8 cellular contexts compared by ENCODE assay signal in genomic region chr5:95959964-95960801, GRCh38. TPM values are rescaled to one million over a fixed set of nuclear protein-coding genes. Genes with fewer than 3 reads are reported as not detected.
DNase-seq lines count a peak whose midpoint lies in the region; ATAC-seq and TF ChIP-seq lines count a peak whose summit lies in the region.

No MANE protein-coding gene starts in this region.

- H3K27me3 ChIP-seq in PC-3 (ENCODE audit: low read length) (no peaks in the 10 kb centered on the region), lung (ENCODE audit: control insufficient read depth, insufficient read depth) (no peaks in the 10 kb centered on the region), thyroid gland (no peaks in the 10 kb centered on the region)

- WGBS in lung, 2 donors = 15 to 25% methylated on average over 35 of the region's 35 CpGs
- 7 to 15% methylated on average over 25 to 35 of the region's 35 CpGs for WGBS in thyroid gland, 2 donors

- CTCF ChIA-PET in PC-3 (lab: Charles Lee) = interaction anchor here (0.5 to 0.6 kb wide), 2 partner anchors 295 to 380 kb away, joined by 3 read pairs; no protein-coding TSS in a partner anchor

- no peaks in the 10 kb centered on the region for H3K9me2 ChIP-seq in PC-3 (replicated peaks; ENCODE audit: low read length)

- peak overlapping the region; percentile 71 for H3K27ac ChIP-seq in PC-3 (ENCODE audit: low read length)
- peak overlapping the region; percentile 98 to 99 for H3K27ac ChIP-seq in lung (ENCODE audit: low read depth in 1 of 2, low read length in 1 of 2)
- peak overlapping the region; percentile 99 to 100 (median 99) for H3K27ac ChIP-seq in thyroid gland

- peak; percentile 15 for DNase-seq in SHP77 treated with DMSO at 0.1 percent for 48 hours (lab: John Stamatoyannopoulos, UW)
- DNase-seq in SHP77 (lab: John Stamatoyannopoulos, UW) = no peak
- no peak for DNase-seq in PC-3
- DNase-seq in dermis microvascular lymphatic vessel endothelial cell (ENCODE audit: low read depth in 2 of 2) = peak; percentile 22 to 61
- DNase-seq in lung (ENCODE audit: low spot score) = no peak
- DNase-seq in thyroid gland = peak in 1 of 2 donors; percentile 9

- TF ChIP-seq POLR2A in thyroid gland (IDR thresholded peaks at IDR 0.05) (no peak), GM18505 (IDR thresholded peaks at IDR 0.05; ENCODE audit: borderline replicate concordance, extremely low read depth, insufficient read depth, insufficient read length) (no peak)

- H3K79me2 ChIP-seq in PC-3 (ENCODE audit: low read length) = peaks cover 72% of the 10 kb centered on the region

- H3K36me3 ChIP-seq in PC-3 (ENCODE audit: low read depth, low read length) (peaks cover 10% of the 10 kb centered on the region), lung (ENCODE audit: control insufficient read depth in 2 of 2, insufficient read depth in 2 of 2, low read length in 2 of 2) (no peaks in the 10 kb centered on the region), thyroid gland (no peaks in the 10 kb centered on the region)

- BruUV-seq in PC-3 (replicated peaks; lab: Mats Ljungman, UMichigan) = TSS peak; percentile 53

- POLR2A ChIA-PET in PC-3 (lab: Charles Lee; ENCODE audit: unreplicated experiment) = interaction anchor here (0.5 kb wide), 1 partner anchor 268 kb away, joined by 3 read pairs; no protein-coding TSS in a partner anchor

- ATAC-seq in PC-3 (no peak), lung (ENCODE audit: insufficient read depth, low FRiP score) (no peak), GM18505 (IDR thresholded peaks at IDR 0.05; ENCODE audit: unreplicated experiment) (no peak), GM21423 (IDR thresholded peaks at IDR 0.05; ENCODE audit: unreplicated experiment) (no peak)

- intact Hi-C loops in PC-3 (cut with micrococcal nuclease) (loop anchor here (1.0 to 5.0 kb wide), 5 partner anchors 101 to 376 kb away; no protein-coding TSS in a partner anchor), thyroid gland (cut with DNase I) (loop anchor here (10.0 kb wide), 1 partner anchor 375 kb away; no protein-coding TSS in a partner anchor)

- H3K4me2 ChIP-seq in PC-3 (ENCODE audit: low read length) = peak overlapping the region; percentile 97

- TF ChIP-seq CTCF in PC-3 (conservative IDR thresholded peaks at IDR 0.05; ENCODE audit: low read depth, low read length) (no peak), lung (IDR thresholded peaks at IDR 0.05; ENCODE audit: control extremely low read depth, extremely low read depth) (no peak), thyroid gland (IDR thresholded peaks at IDR 0.05) (no peak)

- H3K4me1 ChIP-seq in PC-3 (ENCODE audit: insufficient read depth, low read length) (peaks cover 69% of the 10 kb centered on the region), lung (ENCODE audit: control insufficient read depth in 2 of 2, insufficient read depth in 2 of 2, low read length in 2 of 2) (peaks cover 6 to 9% of the 10 kb centered on the region in 2 donors), thyroid gland (peaks cover 43 to 45% of the 10 kb centered on the region in 2 donors)

- no peak overlapping the region for H2AFZ ChIP-seq in PC-3 (ENCODE audit: low read length)

- H3F3A ChIP-seq in PC-3 (ENCODE audit: low read length, unreplicated experiment) = peaks cover 8% of the 10 kb centered on the region

- peaks cover 58% of the 10 kb centered on the region for H4K20me1 ChIP-seq in PC-3 (ENCODE audit: low read length)

- H3K9ac ChIP-seq in PC-3 (ENCODE audit: low read length) = peak overlapping the region; percentile 92

- no peaks in the 10 kb centered on the region for H3K9me3 ChIP-seq in PC-3 (ENCODE audit: low read length)
- H3K9me3 ChIP-seq in lung (ENCODE audit: control insufficient read depth in 2 of 2, insufficient read depth in 1 of 2, low read length in 1 of 2) = no peaks in the 10 kb centered on the region
- H3K9me3 ChIP-seq in thyroid gland = no peaks in the 10 kb centered on the region

- H3K4me3 ChIP-seq in PC-3 (ENCODE audit: low read length) (peak overlapping the region; percentile 99), lung (peak overlapping the region; percentile 55), thyroid gland (replicated peaks in 1 of 3) (peak overlapping the region; percentile 57 to 92 (median 90))

RNA-seq across cellular contexts. Expression of gene ELL2, which starts 1.5 kb away (rescaled TPM):
- total RNA-seq in PC-3 (2014; rRNA removed) = 72.2 and 82.4 TPM in 2 replicates
- total RNA-seq in dermis microvascular lymphatic vessel endothelial cell = 8.0 and 12.1 TPM in 2 replicates
- 10 to 100 TPM; 67.5 to 79.6 TPM for total RNA-seq in lung
- polyA plus RNA-seq in lung = 10 to 100 TPM; 12.3 to 30.6 TPM
- 10 to 100 TPM; 56.1 to 80.2 (median 69.6) TPM for total RNA-seq in thyroid gland

Comparison
In these comparisons a context has a peak if more than half of its experiments do, and no peak if none do; other contexts are left out.
1. DNase-seq: peak in SHP77 treated with DMSO at 0.1 percent for 48 hours (single experiment) and dermis microvascular lymphatic vessel endothelial cell (2 of 2); none in SHP77 (0 of 2), PC-3 (single experiment) and lung (single experiment).
2. Peak in every context shown above with its lines, with median percentiles within 50 percentile points of each other: H3K27ac ChIP-seq and H3K4me3 ChIP-seq.